9 cellular contexts compared by ENCODE assay signal in genomic region chr1:119139857-119140176, GRCh38. TPM values are rescaled to one million over a fixed set of nuclear protein-coding genes. Genes with fewer than 3 reads are reported as not detected.
A peak's percentile ranks its signal among the peaks of the same experiment; 100 is the strongest.
DNase-seq lines count a peak whose midpoint lies in the region; ATAC-seq and TF ChIP-seq lines count a peak whose summit lies in the region.
"Had no signal": no experiment of that assay in that cellular context is flagged by ENCODE, and none has a peak within 500 bp of the region (broad histone marks: within the 10 kb centered on the region; RNA-seq: fewer than 3 reads in every experiment).

No MANE protein-coding gene starts in this region.

- peak; percentile 32 for ATAC-seq in HG02840 (IDR thresholded peaks at IDR 0.05; ENCODE audit: low FRiP score, unreplicated experiment)
- ATAC-seq in Right ventricle myocardium superior (ENCODE audit: poor library complexity), result peak; percentile 34
- ATAC-seq in stimulated activated effector memory CD8-positive, alpha-beta T cell treated with anti-CD3 and anti-CD28 coated beads, Interleukin-12 subunit alpha, Interleukin-12 subunit beta, amount 100 ng/mL, for 72 hours, result peak; percentile 58

- H3K4me3 ChIP-seq in OCI-LY1 (ENCODE audit: low read depth, low read length, poor library complexity, severe bottlenecking), result peak overlapping the region; percentile 71

- H3K27ac Mint-ChIP-seq in stimulated activated effector memory CD8-positive, alpha-beta T cell treated with anti-CD3 and anti-CD28 coated beads, Interleukin-12 subunit alpha, Interleukin-12 subunit beta, amount 100 ng/mL, for 72 hours, result no peak overlapping the region

- no peak for TF ChIP-seq CTCF in OCI-LY1 (IDR thresholded peaks at IDR 0.05; ENCODE audit: low read length)

- peaks cover 19% of the 10 kb centered on the region for H3K4me1 Mint-ChIP-seq in stimulated activated effector memory CD8-positive, alpha-beta T cell treated with anti-CD3 and anti-CD28 coated beads, Interleukin-12 subunit alpha, Interleukin-12 subunit beta, amount 100 ng/mL, for 72 hours
- H3K4me1 Mint-ChIP-seq: central memory CD8-positive, alpha-beta T cell had no signal

- no peaks in the 10 kb centered on the region for H3K27me3 ChIP-seq in OCI-LY1 (ENCODE audit: insufficient read depth, low read length)

- DNase-seq in SIG-M5 treated with dmso at 0.1 percent for 504 hours (lab: John Stamatoyannopoulos, UW; ENCODE audit: unreplicated experiment) (peak; percentile 62), SIG-M5 (lab: John Stamatoyannopoulos, UW) (no peak), Right ventricle myocardium superior (no peak), NCI-H345 treated with DMSO at 0.1 percent for 48 hours (lab: John Stamatoyannopoulos, UW; ENCODE audit: unreplicated experiment) (no peak), HK-2 (ENCODE audit: unreplicated experiment) (no peak)
- no peak for DNase-seq in stimulated activated effector memory CD8-positive, alpha-beta T cell treated with anti-CD3 and anti-CD28 coated beads, Interleukin-12 subunit alpha, Interleukin-12 subunit beta, amount 100 ng/mL, for 72 hours (ENCODE audit: low spot score in 2 of 2)

- peak overlapping the region; percentile 81 for H3K27ac ChIP-seq in OCI-LY1 (ENCODE audit: low read depth, low read length, poor library complexity, severe bottlenecking)

- H3K9ac ChIP-seq in OCI-LY1 (ENCODE audit: low read length), result peak overlapping the region; percentile 82

- peaks cover 32% of the 10 kb centered on the region for H3K4me1 ChIP-seq in OCI-LY1 (ENCODE audit: insufficient read depth, low read length, severe bottlenecking)

- H4K20me1 ChIP-seq in OCI-LY1 (ENCODE audit: insufficient read depth, low read length), result no peaks in the 10 kb centered on the region

- no peaks in the 10 kb centered on the region for H3F3A ChIP-seq in OCI-LY1 (ENCODE audit: insufficient read depth, low read length)

- peak overlapping the region; percentile 92 for H3K4me2 ChIP-seq in OCI-LY1 (ENCODE audit: low read length)

- H3K9me3 Mint-ChIP-seq in stimulated activated effector memory CD8-positive, alpha-beta T cell treated with anti-CD3 and anti-CD28 coated beads, Interleukin-12 subunit alpha, Interleukin-12 subunit beta, amount 100 ng/mL, for 72 hours, result no peaks in the 10 kb centered on the region
- H3K9me3 Mint-ChIP-seq: central memory CD8-positive, alpha-beta T cell had no signal

- intact Hi-C loops in Right ventricle myocardium superior (cut with DNase I), result no loop called here

- H3K36me3 Mint-ChIP-seq in stimulated activated effector memory CD8-positive, alpha-beta T cell treated with anti-CD3 and anti-CD28 coated beads, Interleukin-12 subunit alpha, Interleukin-12 subunit beta, amount 100 ng/mL, for 72 hours, result peaks cover 2% of the 10 kb centered on the region

- peaks cover 4% of the 10 kb centered on the region; the same call in 1 of the 2 replicates for H3K79me2 ChIP-seq in OCI-LY1 (ENCODE audit: insufficient read depth, low read length)

- H3K9me3 ChIP-seq in OCI-LY1 (ENCODE audit: low read length), result no peaks in the 10 kb centered on the region

- H3K9me2 ChIP-seq in OCI-LY1 (ENCODE audit: low read depth, low read length), result no peaks in the 10 kb centered on the region

- H2AFZ ChIP-seq in OCI-LY1 (ENCODE audit: low read length), result peak overlapping the region; percentile 16; the same call in 1 of the 2 replicates

- no peak overlapping the region for H3K4me3 Mint-ChIP-seq in stimulated activated effector memory CD8-positive, alpha-beta T cell treated with anti-CD3 and anti-CD28 coated beads, Interleukin-12 subunit alpha, Interleukin-12 subunit beta, amount 100 ng/mL, for 72 hours
- H3K4me3 Mint-ChIP-seq: central memory CD8-positive, alpha-beta T cell had no signal

- no peaks in the 10 kb centered on the region for H3K36me3 ChIP-seq in OCI-LY1 (ENCODE audit: insufficient read depth, low read length)

RNA-seq across cellular contexts. Expression of gene WARS2, which starts 0.6 kb away (rescaled TPM):
- 6.5 TPM for total RNA-seq in Right ventricle myocardium superior
